ENCODE assay signal across 2 cellular contexts in the genomic region with DNA sequence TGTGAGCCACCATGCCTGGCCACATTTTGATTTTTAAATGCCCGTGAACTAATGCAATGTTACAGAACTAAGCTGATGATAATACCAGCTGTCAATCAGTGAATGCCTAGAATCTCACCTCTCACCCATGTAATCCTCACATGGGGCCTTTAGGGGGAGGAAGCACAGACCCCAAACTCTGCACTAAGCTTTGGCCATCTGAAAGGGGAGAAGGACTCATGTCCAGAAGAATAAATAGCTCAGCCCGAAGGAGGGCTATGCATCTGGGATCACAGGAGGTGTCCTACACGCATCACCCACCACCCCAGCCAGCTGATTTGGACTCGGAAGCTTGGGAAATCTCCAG.
TF ChIP-seq lines count a peak whose summit lies in the region.

No MANE protein-coding gene starts in this region.

TF ChIP-seq in HEK293T, 16 proteins besides CTCF, POLR2A, EP300 and RAD21:
- TF ChIP-seq SP1 (IDR thresholded peaks at IDR 0.05) (no peak), PKNOX1 (IDR thresholded peaks at IDR 0.05) (peak; percentile 24; the same call in 1 of the 2 replicates)

TF ChIP-seq in GM12878, 131 proteins besides CTCF, POLR2A, EP300 and RAD21:
- TF ChIP-seq PKNOX1 (IDR thresholded peaks at IDR 0.05): peak; percentile 54; the same call in 1 of the 2 replicates
- no peak for TF ChIP-seq HDAC2 (IDR thresholded peaks at IDR 0.05)
